1 cellular context compared by ENCODE assay signal in the genomic region with DNA sequence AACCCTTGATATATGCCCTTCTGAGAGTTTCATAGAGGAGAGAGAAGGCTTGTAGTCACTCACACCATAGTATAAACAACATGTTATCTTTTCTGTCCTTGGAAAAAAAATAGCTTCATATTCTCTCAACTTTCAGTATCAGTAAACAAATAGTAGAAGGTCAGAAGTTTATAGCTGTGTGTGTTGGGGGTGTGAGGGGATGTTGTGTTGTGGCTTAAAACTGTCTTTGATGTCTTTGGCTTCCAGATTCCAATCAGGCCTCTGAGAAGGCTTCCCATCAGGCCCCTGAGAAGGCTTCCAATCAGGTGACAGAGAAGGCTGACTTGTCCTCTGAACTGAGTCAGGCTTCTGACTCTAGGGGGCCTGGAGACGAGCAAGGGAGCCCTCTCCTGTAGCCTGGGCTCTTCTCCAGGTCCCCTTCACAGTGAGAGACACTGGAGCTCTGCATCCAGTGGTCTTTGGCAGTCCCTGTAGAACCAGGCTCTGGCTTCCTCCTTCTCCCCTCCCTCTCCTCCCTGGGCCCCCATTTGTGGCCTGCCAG.
A peak's percentile ranks its signal among the peaks of the same experiment; 100 is the strongest.
TF ChIP-seq lines count a peak whose summit lies in the region.

No MANE protein-coding gene starts in this region.

TF ChIP-seq in HepG2, 621 proteins besides CTCF, POLR2A, EP300 and RAD21:
- TF ChIP-seq SOX13 (IDR thresholded peaks at IDR 0.05) (no peak), SOX13 (CRISPR knock-in tag; conservative IDR thresholded peaks at IDR 0.05 in 1 of 2, IDR thresholded peaks at IDR 0.05 in 1 of 2) (0 out of 4 replicates have a peak, but pooled peaks of 1 of the 2 experiments have one; percentile 21), ZBTB8A (CRISPR knock-in tag; IDR thresholded peaks at IDR 0.05; ENCODE audit: borderline replicate concordance, low read depth) (no peak), RARA (CRISPR knock-in tag; IDR thresholded peaks at IDR 0.05) (peak; percentile 81), SAP130 (CRISPR knock-in tag; IDR thresholded peaks at IDR 0.05; ENCODE audit: low read depth) (peak; percentile 26; the same call in 1 of the 2 replicates), TCF7 (IDR thresholded peaks at IDR 0.05; ENCODE audit: low read depth) (0 out of 2 replicates have a peak, but pooled peaks have one; percentile 47), NCOA2 (CRISPR knock-in tag; IDR thresholded peaks at IDR 0.05) (peak; percentile 39; the same call in 1 of the 2 replicates), TCF12 (IDR thresholded peaks at IDR 0.05) (no peak), TCF12 (CRISPR knock-in tag; IDR thresholded peaks at IDR 0.05) (no peak), SOX5 (CRISPR knock-in tag; IDR thresholded peaks at IDR 0.05; ENCODE audit: borderline replicate concordance) (peak; percentile 19; the same call in 1 of the 2 replicates), PCBP1 (IDR thresholded peaks at IDR 0.05; ENCODE audit: borderline replicate concordance, low read depth, low read length) (no peak), ATM (IDR thresholded peaks at IDR 0.05; ENCODE audit: borderline replicate concordance) (no peak), FOXP1 (IDR thresholded peaks at IDR 0.05) (no peak), FOXP1 (CRISPR knock-in tag; IDR thresholded peaks at IDR 0.05) (0 out of 2 replicates have a peak, but pooled peaks have one; percentile 19), SALL1 (CRISPR knock-in tag; IDR thresholded peaks at IDR 0.05) (0 out of 2 replicates have a peak, but pooled peaks have one; percentile 9), PITX1 (CRISPR knock-in tag; IDR thresholded peaks at IDR 0.05) (0 out of 2 replicates have a peak, but pooled peaks have one; percentile 17), FOXA3 (CRISPR knock-in tag; IDR thresholded peaks at IDR 0.05) (peak; percentile 6; the same call in 1 of the 2 replicates), ZFY (CRISPR knock-in tag; IDR thresholded peaks at IDR 0.05) (0 out of 2 replicates have a peak, but pooled peaks have one; percentile 23)
- TF ChIP-seq, protein P1, sequence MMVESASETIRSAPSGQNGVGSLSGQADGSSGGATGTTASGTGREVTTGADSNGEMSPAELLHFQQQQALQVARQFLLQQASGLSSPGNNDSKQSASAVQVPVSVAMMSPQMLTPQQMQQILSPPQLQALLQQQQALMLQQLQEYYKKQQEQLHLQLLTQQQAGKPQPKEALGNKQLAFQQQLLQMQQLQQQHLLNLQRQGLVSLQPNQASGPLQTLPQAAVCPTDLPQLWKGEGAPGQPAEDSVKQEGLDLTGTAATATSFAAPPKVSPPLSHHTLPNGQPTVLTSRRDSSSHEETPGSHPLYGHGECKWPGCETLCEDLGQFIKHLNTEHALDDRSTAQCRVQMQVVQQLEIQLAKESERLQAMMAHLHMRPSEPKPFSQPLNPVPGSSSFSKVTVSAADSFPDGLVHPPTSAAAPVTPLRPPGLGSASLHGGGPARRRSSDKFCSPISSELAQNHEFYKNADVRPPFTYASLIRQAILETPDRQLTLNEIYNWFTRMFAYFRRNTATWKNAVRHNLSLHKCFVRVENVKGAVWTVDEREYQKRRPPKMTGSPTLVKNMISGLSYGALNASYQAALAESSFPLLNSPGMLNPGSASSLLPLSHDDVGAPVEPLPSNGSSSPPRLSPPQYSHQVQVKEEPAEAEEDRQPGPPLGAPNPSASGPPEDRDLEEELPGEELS (CRISPR knock-in tag; IDR thresholded peaks at IDR 0.05), result peak; percentile 48; the same call in 1 of the 2 replicates
- TF ChIP-seq, protein P2, sequence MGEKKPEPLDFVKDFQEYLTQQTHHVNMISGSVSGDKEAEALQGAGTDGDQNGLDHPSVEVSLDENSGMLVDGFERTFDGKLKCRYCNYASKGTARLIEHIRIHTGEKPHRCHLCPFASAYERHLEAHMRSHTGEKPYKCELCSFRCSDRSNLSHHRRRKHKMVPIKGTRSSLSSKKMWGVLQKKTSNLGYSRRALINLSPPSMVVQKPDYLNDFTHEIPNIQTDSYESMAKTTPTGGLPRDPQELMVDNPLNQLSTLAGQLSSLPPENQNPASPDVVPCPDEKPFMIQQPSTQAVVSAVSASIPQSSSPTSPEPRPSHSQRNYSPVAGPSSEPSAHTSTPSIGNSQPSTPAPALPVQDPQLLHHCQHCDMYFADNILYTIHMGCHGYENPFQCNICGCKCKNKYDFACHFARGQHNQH (CRISPR knock-in tag; IDR thresholded peaks at IDR 0.05), result 0 out of 2 replicates have a peak, but pooled peaks have one; percentile 17
- TF ChIP-seq, protein P3, sequence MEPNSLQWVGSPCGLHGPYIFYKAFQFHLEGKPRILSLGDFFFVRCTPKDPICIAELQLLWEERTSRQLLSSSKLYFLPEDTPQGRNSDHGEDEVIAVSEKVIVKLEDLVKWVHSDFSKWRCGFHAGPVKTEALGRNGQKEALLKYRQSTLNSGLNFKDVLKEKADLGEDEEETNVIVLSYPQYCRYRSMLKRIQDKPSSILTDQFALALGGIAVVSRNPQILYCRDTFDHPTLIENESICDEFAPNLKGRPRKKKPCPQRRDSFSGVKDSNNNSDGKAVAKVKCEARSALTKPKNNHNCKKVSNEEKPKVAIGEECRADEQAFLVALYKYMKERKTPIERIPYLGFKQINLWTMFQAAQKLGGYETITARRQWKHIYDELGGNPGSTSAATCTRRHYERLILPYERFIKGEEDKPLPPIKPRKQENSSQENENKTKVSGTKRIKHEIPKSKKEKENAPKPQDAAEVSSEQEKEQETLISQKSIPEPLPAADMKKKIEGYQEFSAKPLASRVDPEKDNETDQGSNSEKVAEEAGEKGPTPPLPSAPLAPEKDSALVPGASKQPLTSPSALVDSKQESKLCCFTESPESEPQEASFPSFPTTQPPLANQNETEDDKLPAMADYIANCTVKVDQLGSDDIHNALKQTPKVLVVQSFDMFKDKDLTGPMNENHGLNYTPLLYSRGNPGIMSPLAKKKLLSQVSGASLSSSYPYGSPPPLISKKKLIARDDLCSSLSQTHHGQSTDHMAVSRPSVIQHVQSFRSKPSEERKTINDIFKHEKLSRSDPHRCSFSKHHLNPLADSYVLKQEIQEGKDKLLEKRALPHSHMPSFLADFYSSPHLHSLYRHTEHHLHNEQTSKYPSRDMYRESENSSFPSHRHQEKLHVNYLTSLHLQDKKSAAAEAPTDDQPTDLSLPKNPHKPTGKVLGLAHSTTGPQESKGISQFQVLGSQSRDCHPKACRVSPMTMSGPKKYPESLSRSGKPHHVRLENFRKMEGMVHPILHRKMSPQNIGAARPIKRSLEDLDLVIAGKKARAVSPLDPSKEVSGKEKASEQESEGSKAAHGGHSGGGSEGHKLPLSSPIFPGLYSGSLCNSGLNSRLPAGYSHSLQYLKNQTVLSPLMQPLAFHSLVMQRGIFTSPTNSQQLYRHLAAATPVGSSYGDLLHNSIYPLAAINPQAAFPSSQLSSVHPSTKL (CRISPR knock-in tag; IDR thresholded peaks at IDR 0.05), result peak; percentile 12; the same call in 1 of the 2 replicates
- TF ChIP-seq, protein P4, sequence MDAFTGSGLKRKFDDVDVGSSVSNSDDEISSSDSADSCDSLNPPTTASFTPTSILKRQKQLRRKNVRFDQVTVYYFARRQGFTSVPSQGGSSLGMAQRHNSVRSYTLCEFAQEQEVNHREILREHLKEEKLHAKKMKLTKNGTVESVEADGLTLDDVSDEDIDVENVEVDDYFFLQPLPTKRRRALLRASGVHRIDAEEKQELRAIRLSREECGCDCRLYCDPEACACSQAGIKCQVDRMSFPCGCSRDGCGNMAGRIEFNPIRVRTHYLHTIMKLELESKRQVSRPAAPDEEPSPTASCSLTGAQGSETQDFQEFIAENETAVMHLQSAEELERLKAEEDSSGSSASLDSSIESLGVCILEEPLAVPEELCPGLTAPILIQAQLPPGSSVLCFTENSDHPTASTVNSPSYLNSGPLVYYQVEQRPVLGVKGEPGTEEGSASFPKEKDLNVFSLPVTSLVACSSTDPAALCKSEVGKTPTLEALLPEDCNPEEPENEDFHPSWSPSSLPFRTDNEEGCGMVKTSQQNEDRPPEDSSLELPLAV (CRISPR knock-in tag; conservative IDR thresholded peaks at IDR 0.05; ENCODE audit: low read depth), result no peak
